In genomic region chr14:69972755-69973154, GRCh38 we compare ENCODE assay signal across 28 cellular contexts.
"Had no signal": no experiment of that assay in that cellular context is flagged by ENCODE, and none has a peak within 500 bp of the region (broad histone marks: within the 10 kb centered on the region; RNA-seq: fewer than 3 reads in every experiment).

No MANE protein-coding gene starts in this region.

- H3K27me3 ChIP-seq: MG63 had no signal

- H3K4me3 ChIP-seq: MG63, SK-N-MC had no signal

- H3K36me3 ChIP-seq: MG63, WERI-Rb-1 had no signal

- DNase-seq: activated CD4-positive, alpha-beta T cell treated with anti-CD3 and anti-CD28 coated beads for 36 hours; activated CD8-positive, alpha-beta memory T cell treated with anti-CD3 and anti-CD28 coated beads, Interleukin-2, amount 50 U/mL, for 4 hours; activated CD8-positive, alpha-beta T cell treated with anti-CD3 and anti-CD28 coated beads for 36 hours; activated naive CD4-positive, alpha-beta T cell treated with anti-CD3 and anti-CD28 coated beads, Interleukin-2, amount 50 U/mL, for 16 hours; activated naive CD8-positive, alpha-beta T cell treated with anti-CD3 and anti-CD28 coated beads, Interleukin-2, amount 10 ng/mL, durations not matched to agents 7 days and 5 days; aorta; MG63; MV-4-11; NCI-H1092 treated with DMSO at 0.1 percent for 48 hours; NCI-H1417 treated with DMSO at 0.1 percent for 48 hours; NCI-H1694; NCI-H2029; NCI-H2107; NCI-H2171 treated with DMSO at 0.1 percent for 48 hours; NCI-H226; NCI-H510A; NCI-H526 treated with DMSO at 0.1 percent for 48 hours; NK-92 treated with Interleukin-12 subunit alpha and Interleukin-12 subunit beta, amount 100 ng/mL, for 24 hours; OCI-M1; RPMI8226; T-cell; T-helper 2 cell; T1000 had no signal

- H3K9me3 ChIP-seq: MG63 had no signal

- H3K27ac ChIP-seq: KMS-11, SK-N-MC, WERI-Rb-1 had no signal

- ATAC-seq: activated CD4-positive, alpha-beta T cell treated with anti-CD3 and anti-CD28 coated beads for 36 hours; activated CD8-positive, alpha-beta T cell treated with anti-CD3 and anti-CD28 coated beads for 36 hours; Panc1; Right ventricle myocardium inferior; T-cell had no signal
